ENCODE assay signal across 8 cellular contexts in genomic region chr3:129121016-129121791, GRCh38. TPM values are rescaled to one million over a fixed set of nuclear protein-coding genes. Genes with fewer than 3 reads are reported as not detected.
DNase-seq lines count a peak whose midpoint lies in the region; ATAC-seq and TF ChIP-seq lines count a peak whose summit lies in the region.

No MANE protein-coding gene starts in this region.

- peak overlapping the region; percentile 59 for H3K27ac ChIP-seq in DOHH2 (ENCODE audit: low read depth, low read length)
- peak overlapping the region; percentile 99 to 100 for H3K27ac ChIP-seq in liver (ENCODE audit: low read depth in 1 of 2, low read length in 2 of 2)
- peak overlapping the region; percentile 95 for H3K27ac ChIP-seq in suprapubic skin

- H3K27me3 ChIP-seq in DOHH2 (ENCODE audit: control insufficient read depth, low read length), result no peaks in the 10 kb centered on the region
- H3K27me3 ChIP-seq in liver (ENCODE audit: control insufficient read depth in 4 of 4, insufficient read depth in 4 of 4, low read length in 3 of 4), result no peaks in the 10 kb centered on the region
- H3K27me3 ChIP-seq in suprapubic skin, result no peaks in the 10 kb centered on the region

- H3K4me1 ChIP-seq in DOHH2 (ENCODE audit: control insufficient read depth, low read length), result peaks cover 38% of the 10 kb centered on the region
- peaks cover 17 to 53% (median 46%) of the 10 kb centered on the region in 4 donors for H3K4me1 ChIP-seq in liver (ENCODE audit: control insufficient read depth in 4 of 4, insufficient read depth in 4 of 4, low read length in 3 of 4)
- H3K4me1 ChIP-seq in suprapubic skin, result peaks cover 33% of the 10 kb centered on the region

- ATAC-seq in HG02610 (IDR thresholded peaks at IDR 0.05; ENCODE audit: unreplicated experiment) (peak; percentile 19), T-cell (replicated peaks in 1 of 4) (peak; percentile 14 to 45 (median 30)), GM21529 (IDR thresholded peaks at IDR 0.05; ENCODE audit: unreplicated experiment) (no peak), HG03139 (IDR thresholded peaks at IDR 0.05; ENCODE audit: unreplicated experiment) (no peak)

- H3K4me3 Mint-ChIP-seq in T-cell, result peak overlapping the region; percentile 83 to 93 (median 90)

- peaks cover 17% of the 10 kb centered on the region for H3F3A ChIP-seq in DOHH2 (ENCODE audit: control insufficient read depth, insufficient read depth)

- H4K20me1 ChIP-seq in DOHH2 (ENCODE audit: control insufficient read depth, insufficient read depth, low read depth, low read length), result peaks cover 5% of the 10 kb centered on the region; the same call in 1 of the 2 replicates

- TF ChIP-seq CTCF in DOHH2 (IDR thresholded peaks at IDR 0.05; ENCODE audit: low read depth, low read length, poor library complexity, severe bottlenecking) (no peak), liver (IDR thresholded peaks at IDR 0.05; ENCODE audit: low read depth, low read length, missing input control) (no peak), suprapubic skin (IDR thresholded peaks at IDR 0.05) (no peak)

- H3K27me3 Mint-ChIP-seq in T-cell, result no peaks in the 10 kb centered on the region

- H3K36me3 ChIP-seq in DOHH2 (ENCODE audit: control insufficient read depth, low read length) (no peaks in the 10 kb centered on the region), liver (ENCODE audit: control insufficient read depth in 4 of 4, insufficient read depth in 3 of 4, low read depth in 1 of 4, low read length in 3 of 4) (peaks cover 0 to 6% (median 0%) of the 10 kb centered on the region in 4 donors), suprapubic skin (peaks cover 2% of the 10 kb centered on the region)

- TF ChIP-seq POLR2A in suprapubic skin (IDR thresholded peaks at IDR 0.05), result no peak

- H3K9me3 Mint-ChIP-seq in T-cell, result no peaks in the 10 kb centered on the region

- DNase-seq in T-cell (peak in 28 of 34 experiments; percentile 33 to 64 (median 44)), suprapubic skin (ENCODE audit: low spot score in 2 of 2) (no peak)
- peak; percentile 38 for DNase-seq in central memory CD4-positive, alpha-beta T cell

- peaks cover 35 to 54% (median 52%) of the 10 kb centered on the region in 3 donors for H3K4me1 Mint-ChIP-seq in T-cell

- CTCF ChIA-PET in T-cell (lab: Charles Lee), result interaction anchor here (0.6 to 2.0 kb wide), 15 partner anchors 40 to 370 kb away, joined by 3 to 11 read pairs (median 4); partner anchors contain the start of gene ISY1 (in 1 of the 2)

- WGBS in liver, result 2% methylated on average over 80 of the region's 80 CpGs
- 0% methylated on average over 15 of the region's 80 CpGs for WGBS in suprapubic skin

- peak overlapping the region; percentile 90 to 99 for H3K9ac ChIP-seq in liver (ENCODE audit: low read depth in 1 of 2, low read length in 2 of 2)

- no peak for TF ChIP-seq EP300 in suprapubic skin (IDR thresholded peaks at IDR 0.05)

- POLR2A ChIA-PET in T-cell (lab: Charles Lee), result interaction anchor here (0.6 to 1.1 kb wide), 6 partner anchors 63 to 455 kb away, joined by 3 to 4 read pairs (median 3); partner anchors contain the start of gene CNBP (in 1 of the 2)

- peak overlapping the region; percentile 98 to 99 for H3K27ac Mint-ChIP-seq in T-cell

- H3K9me3 ChIP-seq in DOHH2 (ENCODE audit: control insufficient read depth, insufficient read depth, low read length) (no peaks in the 10 kb centered on the region), liver (ENCODE audit: control insufficient read depth in 4 of 4, low read length in 3 of 4) (no peaks in the 10 kb centered on the region), suprapubic skin (no peaks in the 10 kb centered on the region)

- TF ChIP-seq RAD21 in liver (IDR thresholded peaks at IDR 0.05), result no peak

- H3K36me3 Mint-ChIP-seq in T-cell, result peaks cover 20% of the 10 kb centered on the region

- H3K9me2 ChIP-seq in DOHH2 (replicated peaks; ENCODE audit: control insufficient read depth, low read length), result no peaks in the 10 kb centered on the region

- H3K4me2 ChIP-seq in DOHH2 (ENCODE audit: low read length), result peak overlapping the region; percentile 97

- H3K79me2 ChIP-seq in DOHH2 (ENCODE audit: control insufficient read depth, low read length), result peaks cover 5% of the 10 kb centered on the region; the same call in 1 of the 2 replicates

- H3K4me3 ChIP-seq in DOHH2 (ENCODE audit: low read length) (peak overlapping the region; percentile 87), liver (ENCODE audit: low read depth in 1 of 3, low read length in 3 of 3) (peak overlapping the region; percentile 70 to 96 (median 90)), suprapubic skin (peak overlapping the region; percentile 85)

TF ChIP-seq in liver, 16 proteins besides CTCF, POLR2A, EP300 and RAD21:
- TF ChIP-seq ATF3 (IDR thresholded peaks at IDR 0.05) (no peak), ZBTB33 (IDR thresholded peaks at IDR 0.05) (no peak), YY1 (IDR thresholded peaks at IDR 0.05) (no peak), GABPA (IDR thresholded peaks at IDR 0.05 in 1 of 2, conservative IDR thresholded peaks at IDR 0.05 in 1 of 2) (no peak), HNF4G (IDR thresholded peaks at IDR 0.05) (no peak), HNF4A (conservative IDR thresholded peaks at IDR 0.05) (no peak), NR2F2 (IDR thresholded peaks at IDR 0.05) (no peak)

RNA-seq across cellular contexts. Expression of gene RAB43, which starts 0.4 kb away (rescaled TPM):
- 10 to 100 TPM; 53.8 to 96.9 (median 77.6) TPM for total RNA-seq in T-cell
- total RNA-seq in liver, result 10 to 100 TPM; 20.7 to 58.1 TPM
- polyA plus RNA-seq in liver, result 10 to 100 TPM; 13.4 to 32.4 TPM
- total RNA-seq in suprapubic skin, result 10 to 100 TPM in 1 of 4 donors, 1 to 10 TPM in 3; 7.3 to 20.4 (median 8.3) TPM

RNA-seq across cellular contexts. Expression of gene ISY1, which starts 39.7 kb away (rescaled TPM):
- 10 to 100 TPM; 34.8 to 42.0 (median 35.9) TPM for total RNA-seq in T-cell
- 10 to 100 TPM in 1 of 2 donors, 1 to 10 TPM in 1; 6.4 to 12.3 TPM for total RNA-seq in liver
- polyA plus RNA-seq in liver, result 10 to 100 TPM in 1 of 2 donors, 1 to 10 TPM in 1; 8.7 to 13.2 TPM
- 10 to 100 TPM in 3 of 4 donors, 1 to 10 TPM in 1; 6.3 to 18.2 (median 16.3) TPM for total RNA-seq in suprapubic skin

Comparison
In these comparisons a context has a peak if more than half of its experiments do, and no peak if none do; other contexts are left out.
1. ATAC-seq: peak in HG02610 (single experiment) and T-cell (4 of 4); none in GM21529 (single experiment) and HG03139 (single experiment).
2. DNase-seq: peak in T-cell (28 of 34) and central memory CD4-positive, alpha-beta T cell (single experiment); none in suprapubic skin (0 of 2).
3. Peak in every context shown above with its lines, with median percentiles within 50 percentile points of each other: H3K27ac ChIP-seq and H3K4me3 ChIP-seq.